ENCODE assay signal across 8 cellular contexts in genomic region chr14:71322660-71323250, GRCh38. TPM values are rescaled to one million over a fixed set of nuclear protein-coding genes. Genes with fewer than 3 reads are reported as not detected.
A peak's percentile ranks its signal among the peaks of the same experiment; 100 is the strongest.
DNase-seq lines count a peak whose midpoint lies in the region; ATAC-seq and TF ChIP-seq lines count a peak whose summit lies in the region.

No MANE protein-coding gene starts in this region.

- intact Hi-C loops in left ventricle myocardium superior (cut with micrococcal nuclease): no loop called here

- in situ Hi-C loops in KBM-7 (cut with MboI; ENCODE audit: low pct_unique_long_range_greater_than_20kb, low sequenced_read_pairs): no loop called here

- peak; percentile 22 to 67 (median 44) for TF ChIP-seq CTCF in gastroesophageal sphincter (IDR thresholded peaks at IDR 0.05)

- CTCF ChIA-PET in activated CD8-positive, alpha-beta T cell treated with anti-CD3 and anti-CD28 coated beads, Interleukin-2, amount 10 ng/mL, durations not matched to agents 7 days and 5 days (lab: Charles Lee): interaction anchor here (0.6 to 8.2 kb wide), 19 partner anchors 11 to 662 kb away, joined by 3 to 150 read pairs (median 5); no protein-coding TSS in a partner anchor

- H3K9me3 Mint-ChIP-seq in activated CD8-positive, alpha-beta T cell treated with anti-CD3 and anti-CD28 coated beads, Interleukin-2, amount 10 ng/mL, durations not matched to agents 7 days and 5 days (ENCODE audit: insufficient read depth): no peaks in the 10 kb centered on the region

- no peak for ATAC-seq in activated CD8-positive, alpha-beta T cell treated with anti-CD3 and anti-CD28 coated beads, Interleukin-2, amount 10 ng/mL, durations not matched to agents 7 days and 5 days
- ATAC-seq in gastroesophageal sphincter: no peak
- no peak for ATAC-seq in left ventricle myocardium superior

- no peaks in the 10 kb centered on the region for H3K27me3 Mint-ChIP-seq in activated CD8-positive, alpha-beta T cell treated with anti-CD3 and anti-CD28 coated beads, Interleukin-2, amount 10 ng/mL, durations not matched to agents 7 days and 5 days (ENCODE audit: low read depth)

- TF ChIP-seq EP300 in gastroesophageal sphincter (IDR thresholded peaks at IDR 0.05): no peak

- no peaks in the 10 kb centered on the region for H3K36me3 ChIP-seq in gastroesophageal sphincter

- no peak for TF ChIP-seq POLR2A in gastroesophageal sphincter (IDR thresholded peaks at IDR 0.05)

- peaks cover 15% of the 10 kb centered on the region for H3K36me3 Mint-ChIP-seq in activated CD8-positive, alpha-beta T cell treated with anti-CD3 and anti-CD28 coated beads, Interleukin-2, amount 10 ng/mL, durations not matched to agents 7 days and 5 days (ENCODE audit: low read depth)

- no peaks in the 10 kb centered on the region for H3K9me3 ChIP-seq in gastroesophageal sphincter

- no peaks in the 10 kb centered on the region for H3K27me3 ChIP-seq in gastroesophageal sphincter

- H3K4me1 Mint-ChIP-seq in activated CD8-positive, alpha-beta T cell treated with anti-CD3 and anti-CD28 coated beads, Interleukin-2, amount 10 ng/mL, durations not matched to agents 7 days and 5 days (ENCODE audit: low read depth): peaks cover 60% of the 10 kb centered on the region

- peak; percentile 42 for DNase-seq in SIG-M5 treated with dmso at 0.1 percent for 504 hours (lab: John Stamatoyannopoulos, UW; ENCODE audit: unreplicated experiment)
- no peak for DNase-seq in SIG-M5 (lab: John Stamatoyannopoulos, UW)
- DNase-seq in KBM-7: peak; percentile 43
- DNase-seq in activated CD8-positive, alpha-beta T cell treated with anti-CD3 and anti-CD28 coated beads, Interleukin-2, amount 10 ng/mL, durations not matched to agents 7 days and 5 days: peak; percentile 50
- no peak for DNase-seq in skeletal muscle cell (ENCODE audit: low read depth)
- no peak for DNase-seq in left ventricle myocardium superior
- no peak for DNase-seq in stimulated activated CD4-positive, alpha-beta T cell treated with anti-CD3 and anti-CD28 coated beads, Interleukin-12 subunit alpha, Interleukin-12 subunit beta, amount 100 ng/mL, for 4 hours

- 31 to 51% methylated on average over 2 of the region's 2 CpGs for WGBS in gastroesophageal sphincter (ENCODE audit: low coverage in 1 of 2), 2 donors

- H3K4me1 ChIP-seq in gastroesophageal sphincter: peaks cover 0 to 52% (median 4%) of the 10 kb centered on the region in 3 donors

- peak overlapping the region in 2 of 4 donors; percentile 98 to 100 for H3K27ac ChIP-seq in gastroesophageal sphincter

- peak overlapping the region in 1 of 2 donors; percentile 88 for H3K4me3 ChIP-seq in gastroesophageal sphincter
- peak overlapping the region; percentile 75 for H3K4me3 ChIP-seq in skeletal muscle cell (ENCODE audit: low read depth, low read length)

- H3K27ac Mint-ChIP-seq in activated CD8-positive, alpha-beta T cell treated with anti-CD3 and anti-CD28 coated beads, Interleukin-2, amount 10 ng/mL, durations not matched to agents 7 days and 5 days: no peak overlapping the region

- POLR2A ChIA-PET in activated CD8-positive, alpha-beta T cell treated with anti-CD3 and anti-CD28 coated beads, Interleukin-2, amount 10 ng/mL, durations not matched to agents 7 days and 5 days (lab: Charles Lee): interaction anchor here (0.6 to 3.3 kb wide), 5 partner anchors 73 to 181 kb away, joined by 3 to 49 read pairs (median 19); no protein-coding TSS in a partner anchor

- peak overlapping the region; percentile 89 for H3K4me3 Mint-ChIP-seq in activated CD8-positive, alpha-beta T cell treated with anti-CD3 and anti-CD28 coated beads, Interleukin-2, amount 10 ng/mL, durations not matched to agents 7 days and 5 days

RNA-seq across cellular contexts. Expression of gene SIPA1L1, which starts 2.5 kb away (rescaled TPM):
- total RNA-seq in activated CD8-positive, alpha-beta T cell treated with anti-CD3 and anti-CD28 coated beads, Interleukin-2, amount 10 ng/mL, durations not matched to agents 7 days and 5 days: 10 to 100 TPM; 49.6 to 52.6 TPM
- total RNA-seq in gastroesophageal sphincter (10 to 100 TPM; 23.6 to 61.0 (median 44.7) TPM), left ventricle myocardium superior (4.5 TPM)

Comparison
In these comparisons a context has a peak if more than half of its experiments do, and no peak if none do; other contexts are left out.
1. DNase-seq: peak in SIG-M5 treated with dmso at 0.1 percent for 504 hours (single experiment), KBM-7 (single experiment) and activated CD8-positive, alpha-beta T cell treated with anti-CD3 and anti-CD28 coated beads, Interleukin-2, amount 10 ng/mL, durations not matched to agents 7 days and 5 days (single experiment); none in SIG-M5 (single experiment), skeletal muscle cell (single experiment), left ventricle myocardium superior (single experiment) and stimulated activated CD4-positive, alpha-beta T cell treated with anti-CD3 and anti-CD28 coated beads, Interleukin-12 subunit alpha, Interleukin-12 subunit beta, amount 100 ng/mL, for 4 hours (single experiment).